Comparison of ENCODE assay signal across 16 cellular contexts in genomic region chr3:48232232-48232631, GRCh38. TPM values are rescaled to one million over a fixed set of nuclear protein-coding genes. Genes with fewer than 3 reads are reported as not detected.
A peak's percentile ranks its signal among the peaks of the same experiment; 100 is the strongest.
DNase-seq lines count a peak whose midpoint lies in the region; ATAC-seq and TF ChIP-seq lines count a peak whose summit lies in the region.
"Had no signal": no experiment of that assay in that cellular context is flagged by ENCODE, and none has a peak within 500 bp of the region (broad histone marks: within the 10 kb centered on the region; RNA-seq: fewer than 3 reads in every experiment).

No MANE protein-coding gene starts in this region.

- no peak overlapping the region for H3K4me3 ChIP-seq in body of pancreas
- H3K4me3 ChIP-seq in vagina, result no peak overlapping the region
- no peak overlapping the region for H3K4me3 ChIP-seq in sigmoid colon
- H3K4me3 ChIP-seq: transverse colon had no signal

- H3K9me3 Mint-ChIP-seq in activated naive CD4-positive, alpha-beta T cell treated with anti-CD3 and anti-CD28 coated beads, Interleukin-2, amount 50 U/mL, for 24 hours, result no peaks in the 10 kb centered on the region
- H3K9me3 Mint-ChIP-seq in effector memory CD8-positive, alpha-beta T cell, result no peaks in the 10 kb centered on the region
- H3K9me3 Mint-ChIP-seq: CD4-positive, CD25-positive, alpha-beta regulatory T cell; T-cell had no signal

- H3K27ac Mint-ChIP-seq in activated naive CD4-positive, alpha-beta T cell treated with anti-CD3 and anti-CD28 coated beads, Interleukin-2, amount 50 U/mL, for 24 hours, result peak overlapping the region; percentile 4
- no peak overlapping the region for H3K27ac Mint-ChIP-seq in effector memory CD8-positive, alpha-beta T cell
- H3K27ac Mint-ChIP-seq: endodermal cell, T-cell had no signal

- H3K4me3 Mint-ChIP-seq in activated naive CD4-positive, alpha-beta T cell treated with anti-CD3 and anti-CD28 coated beads, Interleukin-2, amount 50 U/mL, for 24 hours, result no peak overlapping the region
- no peak overlapping the region for H3K4me3 Mint-ChIP-seq in effector memory CD8-positive, alpha-beta T cell
- H3K4me3 Mint-ChIP-seq: CD4-positive, CD25-positive, alpha-beta regulatory T cell; endodermal cell; T-cell had no signal

- H3K36me3 Mint-ChIP-seq in activated naive CD4-positive, alpha-beta T cell treated with anti-CD3 and anti-CD28 coated beads, Interleukin-2, amount 50 U/mL, for 24 hours, result no peaks in the 10 kb centered on the region
- H3K36me3 Mint-ChIP-seq in effector memory CD8-positive, alpha-beta T cell (ENCODE audit: insufficient read depth), result peaks cover 2% of the 10 kb centered on the region
- H3K36me3 Mint-ChIP-seq: CD4-positive, CD25-positive, alpha-beta regulatory T cell; T-cell had no signal

- intact Hi-C loops in body of pancreas (cut with DNase I) (no loop called here), left colon (cut with DNase I, micrococcal nuclease) (no loop called here), vagina (cut with DNase I) (no loop called here), sigmoid colon (cut with DNase I) (loop anchor here (5.0 kb wide), 1 partner anchor 205 kb away; no protein-coding TSS in a partner anchor)

- H3K4me1 ChIP-seq in body of pancreas (peaks cover 19% of the 10 kb centered on the region), vagina (peaks cover 31% of the 10 kb centered on the region), sigmoid colon (peaks cover 0 to 8% (median 5%) of the 10 kb centered on the region in 4 donors)

- TF ChIP-seq CTCF in body of pancreas (IDR thresholded peaks at IDR 0.05), result no peak
- TF ChIP-seq CTCF in vagina (IDR thresholded peaks at IDR 0.05), result no peak
- TF ChIP-seq CTCF in sigmoid colon (IDR thresholded peaks at IDR 0.05), result no peak

- no peaks in the 10 kb centered on the region for H3K27me3 ChIP-seq in body of pancreas
- H3K27me3 ChIP-seq in vagina, result no peaks in the 10 kb centered on the region
- no peaks in the 10 kb centered on the region for H3K27me3 ChIP-seq in sigmoid colon
- H3K27me3 ChIP-seq: brain microvascular endothelial cell, transverse colon had no signal

- TF ChIP-seq POLR2A in body of pancreas (IDR thresholded peaks at IDR 0.05) (no peak), vagina (IDR thresholded peaks at IDR 0.05) (no peak), sigmoid colon (IDR thresholded peaks at IDR 0.05) (no peak)

- no peaks in the 10 kb centered on the region for H3K9me3 ChIP-seq in body of pancreas
- H3K9me3 ChIP-seq in vagina, result no peaks in the 10 kb centered on the region
- H3K9me3 ChIP-seq in sigmoid colon, result no peaks in the 10 kb centered on the region
- H3K9me3 ChIP-seq: transverse colon had no signal

- ATAC-seq in body of pancreas (peak; percentile 76), left colon (peak; percentile 68)
- no peak for ATAC-seq in effector memory CD8-positive, alpha-beta T cell (replicated peaks)

- H3K27ac ChIP-seq in body of pancreas, result peak overlapping the region in 3 of 4 donors; percentile 64 to 72 (median 67)
- H3K27ac ChIP-seq in vagina, result peak overlapping the region; percentile 62
- H3K27ac ChIP-seq in sigmoid colon, result peak overlapping the region in 2 of 4 donors; percentile 0 to 51
- H3K27ac ChIP-seq: brain microvascular endothelial cell, transverse colon had no signal

- H3K4me1 Mint-ChIP-seq in activated naive CD4-positive, alpha-beta T cell treated with anti-CD3 and anti-CD28 coated beads, Interleukin-2, amount 50 U/mL, for 24 hours, result peaks cover 9% of the 10 kb centered on the region
- peaks cover 7 to 8% of the 10 kb centered on the region in 2 donors for H3K4me1 Mint-ChIP-seq in effector memory CD8-positive, alpha-beta T cell (ENCODE audit: low read depth in 2 of 2)

- H3K36me3 ChIP-seq in body of pancreas (replicated peaks in 1 of 2; ENCODE audit: insufficient read depth in 1 of 2, low read depth in 2 of 2), result no peaks in the 10 kb centered on the region
- H3K36me3 ChIP-seq in vagina, result no peaks in the 10 kb centered on the region
- H3K36me3 ChIP-seq in sigmoid colon, result no peaks in the 10 kb centered on the region
- H3K36me3 ChIP-seq: brain microvascular endothelial cell, transverse colon had no signal

- TF ChIP-seq EP300 in sigmoid colon (IDR thresholded peaks at IDR 0.05), result no peak

- DNase-seq in activated naive CD4-positive, alpha-beta T cell treated with anti-CD3 and anti-CD28 coated beads, Interleukin-2, amount 50 U/mL, for 16 hours, result no peak
- DNase-seq in body of pancreas, result peak in 3 of 4 donors; percentile 25 to 49 (median 38)
- DNase-seq in left colon, result no peak
- no peak for DNase-seq in vagina (ENCODE audit: extremely low spot score in 2 of 2)
- no peak for DNase-seq in sigmoid colon
- no peak for DNase-seq in NCI-H1930 (lab: John Stamatoyannopoulos, UW)
- DNase-seq in effector memory CD8-positive, alpha-beta T cell, result no peak
- DNase-seq: NCI-H2081 treated with DMSO at 0.1 percent for 48 hours had no signal

- peaks cover 3% of the 10 kb centered on the region for H3K27me3 Mint-ChIP-seq in activated naive CD4-positive, alpha-beta T cell treated with anti-CD3 and anti-CD28 coated beads, Interleukin-2, amount 50 U/mL, for 24 hours
- peaks cover 4 to 16% of the 10 kb centered on the region in 2 donors for H3K27me3 Mint-ChIP-seq in effector memory CD8-positive, alpha-beta T cell

- 37% methylated on average over 4 of the region's 4 CpGs for WGBS in body of pancreas, 2 donors
- 27 to 70% methylated on average over 4 of the region's 4 CpGs for WGBS in sigmoid colon, 2 donors

RNA-seq across cellular contexts. Expression of gene ZNF589, which starts 8.7 kb away (rescaled TPM):
- 10 to 100 TPM in 1 of 2 donors, 1 to 10 TPM in 1; 8.6 to 40.9 TPM for total RNA-seq in body of pancreas
- total RNA-seq in left colon, result 1 to 10 TPM; 8.7 to 9.6 TPM
- 12.3 TPM for total RNA-seq in vagina
- 10 to 100 TPM in 2 of 4 donors, 1 to 10 TPM in 2; 5.7 to 24.1 (median 10.8) TPM for total RNA-seq in sigmoid colon
- 1 to 10 TPM; 1.2 to 8.1 (median 1.8) TPM for polyA plus RNA-seq in sigmoid colon

RNA-seq across cellular contexts. Expression of gene CAMP, which starts 8.9 kb away (rescaled TPM):
- total RNA-seq in body of pancreas, result not detected
- under 1 TPM in 1 of 2 donors, not detected in 1; 0.40 TPM for total RNA-seq in left colon
- not detected for total RNA-seq in vagina
- total RNA-seq in sigmoid colon, result 1 to 10 TPM in 1 of 4 donors, not detected in 3; 1.1 TPM
- 1 to 10 TPM in 1 of 3 donors, not detected in 2; 1.2 TPM for polyA plus RNA-seq in sigmoid colon
- total RNA-seq: A172; CD4-positive, CD25-positive, alpha-beta regulatory T cell; endodermal cell; frontal cortex; T-cell; transverse colon had no signal
- polyA plus RNA-seq: CD4-positive, CD25-positive, alpha-beta regulatory T cell had no signal

RNA-seq across cellular contexts. Expression of gene CDC25A, which starts 44.0 kb away (rescaled TPM):
- total RNA-seq in body of pancreas, result under 1 TPM in 1 of 2 donors, not detected in 1; 0.33 TPM
- total RNA-seq in left colon, result 1 to 10 TPM; 4.0 to 6.6 TPM
- 8.8 TPM for total RNA-seq in vagina
- total RNA-seq in sigmoid colon, result 1 to 10 TPM in 1 of 4 donors, under 1 TPM in 2, not detected in 1; 0.27 to 3.9 (median 0.28) TPM
- 1 to 10 TPM; 1.2 to 8.1 (median 3.9) TPM for polyA plus RNA-seq in sigmoid colon

Comparison
In these comparisons a context has a peak if more than half of its experiments do, and no peak if none do; other contexts are left out.
1. DNase-seq: peak in body of pancreas (3 of 4); none in activated naive CD4-positive, alpha-beta T cell treated with anti-CD3 and anti-CD28 coated beads, Interleukin-2, amount 50 U/mL, for 16 hours (single experiment), left colon (0 of 2), vagina (0 of 2), sigmoid colon (single experiment), NCI-H1930 (0 of 2) and effector memory CD8-positive, alpha-beta T cell (0 of 3).